33 cellular contexts compared by ENCODE assay signal in genomic region chr22:23578306-23578705, GRCh38. TPM values are rescaled to one million over a fixed set of nuclear protein-coding genes. Genes with fewer than 3 reads are reported as not detected.
"Had no signal": no experiment of that assay in that cellular context is flagged by ENCODE, and none has a peak within 500 bp of the region (broad histone marks: within the 10 kb centered on the region; RNA-seq: fewer than 3 reads in every experiment).

No MANE protein-coding gene starts in this region.

- H3K36me3 ChIP-seq: ascending aorta, cardiac muscle cell, Peyer's patch had no signal

- H3K27me3 ChIP-seq: ascending aorta, cardiac muscle cell, Peyer's patch had no signal

- H3K27ac ChIP-seq: ascending aorta, cardiac muscle cell, coronary artery, Peyer's patch, RWPE1 had no signal

- H3K4me1 ChIP-seq: ascending aorta, Peyer's patch had no signal

- DNase-seq: activated CD4-positive, alpha-beta T cell treated with anti-CD3 and anti-CD28 coated beads, Interleukin-2, amount 10 ng/mL, durations not matched to agents 24 days and 14 days; activated CD4-positive, alpha-beta T cell treated with anti-CD3 and anti-CD28 coated beads, Interleukin-2, amount 50 U/mL, for 48 hours; activated CD8-positive, alpha-beta T cell treated with anti-CD3 and anti-CD28 coated beads, Interleukin-2, amount 10 ng/mL, durations not matched to agents 7 days and 5 days; activated gamma-delta T cell; activated naive CD4-positive, alpha-beta T cell treated with Interleukin-2 at 50 U/mL for 16 hours; activated naive CD8-positive, alpha-beta T cell treated with anti-CD3 and anti-CD28 coated beads, Interleukin-2, amount 10 ng/mL, durations not matched to agents 7 days and 5 days; activated T-cell treated with anti-CD3 and anti-CD28 coated beads, Interleukin-2, amount 50 U/mL, for 24 hours; amygdala; NCI-H1048; NCI-H1436 treated with DMSO at 0.1 percent for 48 hours; NCI-H1694 treated with DMSO at 0.1 percent for 48 hours; NCI-H2029; NCI-H345; NCI-H524 treated with DMSO at 0.1 percent for 48 hours; NK-92 treated with Interleukin-12 subunit alpha and Interleukin-12 subunit beta, amount 100 ng/mL, for 24 hours; PC-3; Peyer's patch; SIG-M5; SW 1271; T-helper 1 cell; T-helper 2 cell; T-helper 9 cell had no signal

- H3K4me3 ChIP-seq: ascending aorta, cardiac muscle cell, coronary artery, Peyer's patch had no signal

- H3K9me3 ChIP-seq: ascending aorta, Peyer's patch had no signal

- ATAC-seq: activated CD8-positive, alpha-beta T cell treated with anti-CD3 and anti-CD28 coated beads, Interleukin-2, amount 10 ng/mL, durations not matched to agents 7 days and 5 days; PC-3; Right ventricle myocardium inferior; SK-N-SH treated with all-trans-retinoic acid at 6 μM for 48 hours had no signal

RNA-seq across cellular contexts. Expression of gene IGLL1, which starts 1.8 kb away (rescaled TPM):
- total RNA-seq: activated CD4-positive, alpha-beta T cell treated with anti-CD3 and anti-CD28 coated beads, Interleukin-2, amount 10 ng/mL, durations not matched to agents 24 days and 14 days; activated CD8-positive, alpha-beta T cell treated with anti-CD3 and anti-CD28 coated beads, Interleukin-2, amount 10 ng/mL, durations not matched to agents 7 days and 5 days; activated naive CD8-positive, alpha-beta T cell treated with anti-CD3 and anti-CD28 coated beads, Interleukin-2, amount 10 ng/mL, durations not matched to agents 7 days and 5 days; ascending aorta; cardiac muscle cell; chondrocyte; MCF 10A; NCI-H460; PC-3; Peyer's patch; Right ventricle myocardium inferior; SK-MEL-5 had no signal
- polyA plus RNA-seq: adipose tissue, cardiac muscle cell had no signal

RNA-seq across cellular contexts. Expression of gene DRICH1, which starts 53.8 kb away (rescaled TPM):
- total RNA-seq: ascending aorta, cardiac muscle cell, chondrocyte, MCF 10A, NCI-H460, Right ventricle myocardium inferior, SK-MEL-5 had no signal
- polyA plus RNA-seq: cardiac muscle cell had no signal
